20 cellular contexts compared by ENCODE assay signal in genomic region chr6:144339859-144340452, GRCh38. TPM values are rescaled to one million over a fixed set of nuclear protein-coding genes. Genes with fewer than 3 reads are reported as not detected.
A peak's percentile ranks its signal among the peaks of the same experiment; 100 is the strongest.
DNase-seq lines count a peak whose midpoint lies in the region; ATAC-seq and TF ChIP-seq lines count a peak whose summit lies in the region.
"Had no signal": no experiment of that assay in that cellular context is flagged by ENCODE, and none has a peak within 500 bp of the region (broad histone marks: within the 10 kb centered on the region; RNA-seq: fewer than 3 reads in every experiment).

No MANE protein-coding gene starts in this region.

- H4K20me1 ChIP-seq in Karpas-422 (ENCODE audit: insufficient read depth, low read depth, low read length) = no peaks in the 10 kb centered on the region
- H4K20me1 ChIP-seq: BLaER1 had no signal

- H3K9me2 ChIP-seq in Karpas-422 (replicated peaks; ENCODE audit: insufficient read depth, low read length) = no peaks in the 10 kb centered on the region

- no peaks in the 10 kb centered on the region for H3K79me2 ChIP-seq in Karpas-422 (ENCODE audit: low read length)

- no peak overlapping the region for H3K27ac ChIP-seq in Karpas-422 (ENCODE audit: low read length)
- H3K27ac ChIP-seq in body of pancreas = peak overlapping the region in 3 of 4 donors; percentile 15 to 79 (median 29)
- H3K27ac ChIP-seq in tibial artery = peak overlapping the region; percentile 15 to 33
- H3K27ac ChIP-seq: BLaER1, right atrium auricular region, SK-N-MC had no signal

- H3K4me3 ChIP-seq in Karpas-422 (ENCODE audit: low read length) (no peak overlapping the region), body of pancreas (no peak overlapping the region), mucosa of descending colon (no peak overlapping the region), tibial artery (no peak overlapping the region)
- H3K4me3 ChIP-seq: BLaER1, heart right ventricle, right atrium auricular region, SK-N-MC had no signal

- H3K27me3 ChIP-seq in Karpas-422 (ENCODE audit: low read length) (no peaks in the 10 kb centered on the region), body of pancreas (no peaks in the 10 kb centered on the region), tibial artery (no peaks in the 10 kb centered on the region)
- H3K27me3 ChIP-seq: BLaER1, heart right ventricle, right atrium auricular region had no signal

- no peak overlapping the region for H2AFZ ChIP-seq in Karpas-422 (ENCODE audit: low read length)

- ATAC-seq in body of pancreas (no peak), mucosa of descending colon (peak; percentile 63)

- H3K4me2 ChIP-seq in Karpas-422 (ENCODE audit: low read depth, low read length, poor library complexity, severe bottlenecking) = no peak overlapping the region

- TF ChIP-seq POLR2A in body of pancreas (IDR thresholded peaks at IDR 0.05) = no peak

- H3K9ac ChIP-seq in Karpas-422 (ENCODE audit: low read length) = no peak overlapping the region
- H3K9ac ChIP-seq: BLaER1 had no signal

- WGBS in body of pancreas, 2 donors = 91 to 96% methylated on average over 12 of the region's 12 CpGs

- TF ChIP-seq CTCF in body of pancreas (IDR thresholded peaks at IDR 0.05) = no peak
- no peak for TF ChIP-seq CTCF in mucosa of descending colon (IDR thresholded peaks at IDR 0.05)
- no peak for TF ChIP-seq CTCF in tibial artery (IDR thresholded peaks at IDR 0.05)

- no peaks in the 10 kb centered on the region for H3K36me3 ChIP-seq in Karpas-422 (ENCODE audit: insufficient read depth, low read length)
- H3K36me3 ChIP-seq in body of pancreas (replicated peaks in 1 of 2; ENCODE audit: insufficient read depth in 1 of 2, low read depth in 2 of 2) = no peaks in the 10 kb centered on the region
- H3K36me3 ChIP-seq in mucosa of descending colon (ENCODE audit: low read depth) = no peaks in the 10 kb centered on the region
- no peaks in the 10 kb centered on the region for H3K36me3 ChIP-seq in tibial artery
- H3K36me3 ChIP-seq: BLaER1, heart right ventricle, right atrium auricular region had no signal

- DNase-seq in Karpas-422 (peak; percentile 19), body of pancreas (no peak), mucosa of descending colon (peak in 1 of 3 donors; percentile 72), tibial artery (no peak), SHP77 treated with DMSO at 0.1 percent for 48 hours (lab: John Stamatoyannopoulos, UW) (no peak), ecto neural progenitor cell (ENCODE audit: low spot score) (no peak)
- no peak for DNase-seq in activated naive CD4-positive, alpha-beta T cell treated with anti-CD3 and anti-CD28 coated beads, Interleukin-2, amount 50 U/mL, for 16 hours
- DNase-seq: activated CD4-positive, CD25-positive, alpha-beta regulatory T cell treated with anti-CD3 and anti-CD28 coated beads, Interleukin-2, amount 50 U/mL, for 72 hours; DMS 273 treated with DMSO at 0.1 percent for 48 hours; GDM1; heart right ventricle; islet precursor cell; NCI-H1417; NCI-H2171 treated with DMSO at 0.1 percent for 48 hours; NCI-H748 treated with DMSO at 0.1 percent for 48 hours; occipital lobe; stimulated activated naive CD4-positive, alpha-beta T cell treated with Interleukin-2 at 50 U/mL for 16 hours had no signal

- H3K4me1 ChIP-seq in Karpas-422 (ENCODE audit: low read length) (peaks cover 60% of the 10 kb centered on the region), body of pancreas (peaks cover 84% of the 10 kb centered on the region), mucosa of descending colon (ENCODE audit: low read depth) (peaks cover 35% of the 10 kb centered on the region), tibial artery (peaks cover 10 to 98% (median 60%) of the 10 kb centered on the region in 4 donors)

- H3K9me3 ChIP-seq in Karpas-422 (ENCODE audit: low read length) = no peaks in the 10 kb centered on the region
- no peaks in the 10 kb centered on the region for H3K9me3 ChIP-seq in body of pancreas
- H3K9me3 ChIP-seq in mucosa of descending colon = no peaks in the 10 kb centered on the region
- H3K9me3 ChIP-seq in tibial artery = no peaks in the 10 kb centered on the region
- H3K9me3 ChIP-seq: BLaER1, heart right ventricle, right atrium auricular region had no signal

- intact Hi-C loops in body of pancreas (cut with DNase I) (no loop called here), mucosa of descending colon (cut with DNase I, micrococcal nuclease) (no loop called here), tibial artery (cut with DNase I; ENCODE audit: low total_unique reads) (no loop called here)

RNA-seq across cellular contexts. Expression of gene UTRN, which starts 54.8 kb away (rescaled TPM):
- 9.2 and 10.7 TPM in 2 replicates for total RNA-seq in Karpas-422 (2014; rRNA removed; shearing (Covaris generic); ENCODE audit: low replicate concordance)
- total RNA-seq in body of pancreas = 100 to 1,000 TPM; 112 to 133 TPM
- total RNA-seq in mucosa of descending colon = 100 to 1,000 TPM in 1 of 3 donors, 10 to 100 TPM in 2; 88.9 to 107 (median 94.0) TPM
